In genomic region chr15:50181206-50181982, GRCh38 we compare ENCODE assay signal across 8 cellular contexts. TPM values are rescaled to one million over a fixed set of nuclear protein-coding genes. Genes with fewer than 3 reads are reported as not detected.
DNase-seq lines count a peak whose midpoint lies in the region; ATAC-seq and TF ChIP-seq lines count a peak whose summit lies in the region.

No MANE protein-coding gene starts in this region.

- no peak for DNase-seq in activated T-cell treated with anti-CD3 and anti-CD28 coated beads, Interleukin-2, amount 50 U/mL, for 72 hours
- DNase-seq in activated T-cell treated with anti-CD3 and anti-CD28 coated beads, Interleukin-2, amount 50 U/mL, for 48 hours: no peak
- DNase-seq in activated CD8-positive, alpha-beta T cell treated with anti-CD3 and anti-CD28 coated beads for 36 hours: no peak
- peak; percentile 67 for DNase-seq in left lobe of liver (ENCODE audit: low spot score)
- DNase-seq in thyroid gland: peak; percentile 42 to 53
- DNase-seq in foreskin keratinocyte: no peak
- DNase-seq in medulla oblongata (ENCODE audit: extremely low spot score): no peak
- DNase-seq in NOMO-1 treated with DMSO at 0.1 percent for 48 hours (lab: John Stamatoyannopoulos, UW; ENCODE audit: unreplicated experiment): no peak

- POLR2A ChIA-PET in activated CD8-positive, alpha-beta T cell treated with anti-CD3 and anti-CD28 coated beads for 36 hours (lab: Charles Lee): interaction anchor here (1.0 to 1.8 kb wide), 7 partner anchors 11 to 174 kb away, joined by 3 to 5 read pairs (median 4); no protein-coding TSS in a partner anchor

- H3K27ac ChIP-seq in thyroid gland: no peak overlapping the region
- no peak overlapping the region for H3K27ac ChIP-seq in foreskin keratinocyte

- no peaks in the 10 kb centered on the region for H3K9me3 ChIP-seq in thyroid gland

- H3K27ac Mint-ChIP-seq in activated T-cell treated with anti-CD3 and anti-CD28 coated beads, Interleukin-2, amount 50 U/mL, for 72 hours: peak overlapping the region; percentile 55
- no peak overlapping the region for H3K27ac Mint-ChIP-seq in activated CD8-positive, alpha-beta T cell treated with anti-CD3 and anti-CD28 coated beads for 36 hours

- H3K4me3 Mint-ChIP-seq in activated T-cell treated with anti-CD3 and anti-CD28 coated beads, Interleukin-2, amount 50 U/mL, for 72 hours: peak overlapping the region; percentile 88 to 92
- peak overlapping the region; percentile 93 for H3K4me3 Mint-ChIP-seq in activated CD8-positive, alpha-beta T cell treated with anti-CD3 and anti-CD28 coated beads for 36 hours

- peaks cover 28% of the 10 kb centered on the region for H3K27me3 Mint-ChIP-seq in activated T-cell treated with anti-CD3 and anti-CD28 coated beads, Interleukin-2, amount 50 U/mL, for 72 hours (ENCODE audit: low read depth)
- peaks cover 22% of the 10 kb centered on the region for H3K27me3 Mint-ChIP-seq in activated CD8-positive, alpha-beta T cell treated with anti-CD3 and anti-CD28 coated beads for 36 hours

- WGBS in thyroid gland, 2 donors: 30 to 45% methylated on average over 13 to 18 of the region's 18 CpGs

- CTCF ChIA-PET in activated CD8-positive, alpha-beta T cell treated with anti-CD3 and anti-CD28 coated beads for 36 hours (lab: Charles Lee): interaction anchor here (0.8 to 2.1 kb wide), 6 partner anchors 11 to 134 kb away, joined by 3 to 11 read pairs (median 4); no protein-coding TSS in a partner anchor

- H3K27me3 ChIP-seq in thyroid gland: no peaks in the 10 kb centered on the region
- peaks cover 60% of the 10 kb centered on the region for H3K27me3 ChIP-seq in foreskin keratinocyte

- TF ChIP-seq POLR2A in thyroid gland (IDR thresholded peaks at IDR 0.05): no peak

- ATAC-seq in activated T-cell treated with anti-CD3 and anti-CD28 coated beads, Interleukin-2, amount 50 U/mL, for 72 hours (replicated peaks in 1 of 2): peak in 1 of 2 donors; percentile 4
- no peak for ATAC-seq in activated CD8-positive, alpha-beta T cell treated with anti-CD3 and anti-CD28 coated beads for 36 hours
- ATAC-seq in left lobe of liver (peak; percentile 57), foreskin keratinocyte (no peak)

- TF ChIP-seq CTCF in activated CD8-positive, alpha-beta T cell treated with anti-CD3 and anti-CD28 coated beads for 36 hours (IDR thresholded peaks at IDR 0.05): no peak
- no peak for TF ChIP-seq CTCF in thyroid gland (IDR thresholded peaks at IDR 0.05)
- no peak for TF ChIP-seq CTCF in foreskin keratinocyte (conservative IDR thresholded peaks at IDR 0.05)

- H3K4me3 ChIP-seq in thyroid gland (replicated peaks in 1 of 3): peak overlapping the region; percentile 0 to 68 (median 49)

- intact Hi-C loops in activated CD8-positive, alpha-beta T cell treated with anti-CD3 and anti-CD28 coated beads for 36 hours (cut with micrococcal nuclease): loop anchor here (5.0 kb wide), 2 partner anchors 81 to 136 kb away; no protein-coding TSS in a partner anchor
- intact Hi-C loops in thyroid gland (cut with DNase I): no loop called here

- no peaks in the 10 kb centered on the region for H3K36me3 ChIP-seq in thyroid gland

- H3K4me1 ChIP-seq in thyroid gland: peaks cover 3 to 12% of the 10 kb centered on the region in 2 donors
- H3K4me1 ChIP-seq in foreskin keratinocyte: no peaks in the 10 kb centered on the region

- peaks cover 50% of the 10 kb centered on the region for H3K4me1 Mint-ChIP-seq in activated T-cell treated with anti-CD3 and anti-CD28 coated beads, Interleukin-2, amount 50 U/mL, for 72 hours (ENCODE audit: low read depth)
- H3K4me1 Mint-ChIP-seq in activated CD8-positive, alpha-beta T cell treated with anti-CD3 and anti-CD28 coated beads for 36 hours (ENCODE audit: low read depth): peaks cover 16% of the 10 kb centered on the region

- peaks cover 0 to 2% of the 10 kb centered on the region in 2 donors for H3K9me3 Mint-ChIP-seq in activated T-cell treated with anti-CD3 and anti-CD28 coated beads, Interleukin-2, amount 50 U/mL, for 72 hours
- no peaks in the 10 kb centered on the region for H3K9me3 Mint-ChIP-seq in activated CD8-positive, alpha-beta T cell treated with anti-CD3 and anti-CD28 coated beads for 36 hours

- peaks cover 0 to 4% of the 10 kb centered on the region in 2 donors for H3K36me3 Mint-ChIP-seq in activated T-cell treated with anti-CD3 and anti-CD28 coated beads, Interleukin-2, amount 50 U/mL, for 72 hours (ENCODE audit: insufficient read depth in 2 of 2)
- peaks cover 2% of the 10 kb centered on the region for H3K36me3 Mint-ChIP-seq in activated CD8-positive, alpha-beta T cell treated with anti-CD3 and anti-CD28 coated beads for 36 hours (ENCODE audit: low read depth)

RNA-seq across cellular contexts. Expression of gene SLC27A2, which starts 0.6 kb away (rescaled TPM):
- total RNA-seq in activated T-cell treated with anti-CD3 and anti-CD28 coated beads, Interleukin-2, amount 50 U/mL, for 72 hours: 10 to 100 TPM; 27.6 to 33.5 TPM
- 1 to 10 TPM; 9.8 to 9.9 TPM for total RNA-seq in activated CD8-positive, alpha-beta T cell treated with anti-CD3 and anti-CD28 coated beads for 36 hours
- total RNA-seq in left lobe of liver (153 TPM), thyroid gland (10 to 100 TPM in 1 of 4 donors, 1 to 10 TPM in 3; 1.1 to 10.3 (median 6.6) TPM), foreskin keratinocyte (0.07 and 0.11 TPM in 2 replicates)
- 0.03 and 0.10 TPM in 2 replicates for polyA plus RNA-seq in foreskin keratinocyte

Comparison
In these comparisons a context has a peak if more than half of its experiments do, and no peak if none do; other contexts are left out.
1. DNase-seq: peak in left lobe of liver (single experiment) and thyroid gland (2 of 2); none in activated T-cell treated with anti-CD3 and anti-CD28 coated beads, Interleukin-2, amount 50 U/mL, for 72 hours (0 of 2), activated T-cell treated with anti-CD3 and anti-CD28 coated beads, Interleukin-2, amount 50 U/mL, for 48 hours (0 of 2), activated CD8-positive, alpha-beta T cell treated with anti-CD3 and anti-CD28 coated beads for 36 hours (single experiment), foreskin keratinocyte (0 of 2), medulla oblongata (single experiment) and NOMO-1 treated with DMSO at 0.1 percent for 48 hours (single experiment).